In genomic region chr12:53295070-53295890, GRCh38 we compare ENCODE assay signal across 8 cellular contexts. TPM values are rescaled to one million over a fixed set of nuclear protein-coding genes. Genes with fewer than 3 reads are reported as not detected.
DNase-seq lines count a peak whose midpoint lies in the region; ATAC-seq and TF ChIP-seq lines count a peak whose summit lies in the region.

TSS of gene PFDN5 (plus strand) at chr12:53295542. CDS start at chr12:53295568, 26 bp downstream.

- no peaks in the 10 kb centered on the region for H3K9me3 Mint-ChIP-seq in nephron progenitor cell
- no peaks in the 10 kb centered on the region for H3K9me3 Mint-ChIP-seq in stimulated activated naive CD8-positive, alpha-beta T cell treated with anti-CD3 and anti-CD28 coated beads, Interleukin-15, amount 100 ng/mL, for 72 hours

- ATAC-seq in stimulated activated naive CD8-positive, alpha-beta T cell treated with anti-CD3 and anti-CD28 coated beads, Interleukin-15, amount 100 ng/mL, for 72 hours, result peak; percentile 93

- H3K27me3 Mint-ChIP-seq in nephron progenitor cell (ENCODE audit: low read depth, poor library complexity), result no peaks in the 10 kb centered on the region
- no peaks in the 10 kb centered on the region for H3K27me3 Mint-ChIP-seq in stimulated activated naive CD8-positive, alpha-beta T cell treated with anti-CD3 and anti-CD28 coated beads, Interleukin-15, amount 100 ng/mL, for 72 hours

- peak within 1 kb of the TSS; percentile 100 for H3K4me3 Mint-ChIP-seq in nephron progenitor cell
- H3K4me3 Mint-ChIP-seq in stimulated activated naive CD8-positive, alpha-beta T cell treated with anti-CD3 and anti-CD28 coated beads, Interleukin-15, amount 100 ng/mL, for 72 hours, result peak within 1 kb of the TSS; percentile 97 to 98

- DNase-seq in EH (ENCODE audit: low read depth) (peak; percentile 90), H4 (ENCODE audit: low spot score) (peak; percentile 88), LoVo (ENCODE audit: low spot score) (peak; percentile 89), SHP77 (lab: John Stamatoyannopoulos, UW) (peak; percentile 77 to 79), fibroblast of the conjunctiva (ENCODE audit: low read depth) (peak; percentile 88), nephron progenitor cell (peak; percentile 79)
- DNase-seq in activated effector memory CD4-positive, alpha-beta T cell treated with Interleukin-2 at 50 U/mL for 16 hours, result peak; percentile 85
- DNase-seq in stimulated activated naive CD8-positive, alpha-beta T cell treated with anti-CD3 and anti-CD28 coated beads, Interleukin-15, amount 100 ng/mL, for 72 hours, result peak; percentile 86 to 90

- TF ChIP-seq CTCF in nephron progenitor cell (IDR thresholded peaks at IDR 0.05), result no peak

- H3K36me3 Mint-ChIP-seq in nephron progenitor cell (ENCODE audit: low read depth), result peaks cover 28% of the 10 kb centered on the region

- peak within 1 kb of the TSS; percentile 97 for H3K27ac Mint-ChIP-seq in nephron progenitor cell
- H3K27ac Mint-ChIP-seq in stimulated activated naive CD8-positive, alpha-beta T cell treated with anti-CD3 and anti-CD28 coated beads, Interleukin-15, amount 100 ng/mL, for 72 hours, result peak within 1 kb of the TSS; percentile 98

- peaks cover 48% of the 10 kb centered on the region for H3K4me1 Mint-ChIP-seq in nephron progenitor cell
- H3K4me1 Mint-ChIP-seq in stimulated activated naive CD8-positive, alpha-beta T cell treated with anti-CD3 and anti-CD28 coated beads, Interleukin-15, amount 100 ng/mL, for 72 hours, result peaks cover 55% of the 10 kb centered on the region

RNA-seq across cellular contexts. Expression of gene PFDN5, which starts in this region (rescaled TPM):
- 462 and 537 TPM in 2 replicates for total RNA-seq in H4 (2014; rRNA removed; shearing (Covaris generic))

Comparison
In these comparisons a context has a peak if more than half of its experiments do, and no peak if none do; other contexts are left out.
1. Peak in every context shown above with its lines: DNase-seq and ATAC-seq.